8 cellular contexts compared by ENCODE assay signal in genomic region chr2:224586127-224586702, GRCh38. TPM values are rescaled to one million over a fixed set of nuclear protein-coding genes. Genes with fewer than 3 reads are reported as not detected.
DNase-seq lines count a peak whose midpoint lies in the region; ATAC-seq, FAIRE-seq and TF ChIP-seq lines count a peak whose summit lies in the region.

No MANE protein-coding gene starts in this region.

- H3K9me3 ChIP-seq in BLaER1, result peaks cover 8% of the 10 kb centered on the region; the same call in 1 of the 2 replicates
- no peaks in the 10 kb centered on the region for H3K9me3 ChIP-seq in KOPT-K1 (ENCODE audit: insufficient read depth, low read length, poor library complexity, severe bottlenecking)
- H3K9me3 ChIP-seq in GM12878 (replicated peaks; ENCODE audit: control insufficient read depth, insufficient read depth, low read length), result peaks cover 3% of the 10 kb centered on the region; the same call in 2 of the 3 replicates

- H3K4me1 ChIP-seq in BLaER1 (peaks cover 31% of the 10 kb centered on the region), GM12878 (ENCODE audit: control insufficient read depth, insufficient read depth, low read length) (no peaks in the 10 kb centered on the region)

- intact Hi-C loops in GM12878 (cut with micrococcal nuclease; ENCODE audit: unreplicated experiment), result loop anchor here (5.0 kb wide), 1 partner anchor 61 kb away; no protein-coding TSS in a partner anchor

- DNase-seq in GM12878 (ENCODE audit: low read depth, low spot score) (no peak), mesothelial cell of epicardium (ENCODE audit: low spot score in 2 of 2, unreplicated experiment in 2 of 2) (no peak), NCI-H1092 (lab: John Stamatoyannopoulos, UW) (no peak), SW480 (ENCODE audit: low spot score) (no peak)

- H4K20me1 ChIP-seq in BLaER1 (peaks cover 36% of the 10 kb centered on the region), GM12878 (ENCODE audit: control insufficient read depth, insufficient read depth) (no peaks in the 10 kb centered on the region)

- no peaks in the 10 kb centered on the region for H3K27me3 Mint-ChIP-seq in mesothelial cell of epicardium (ENCODE audit: low read depth)

- no peak for TF ChIP-seq RAD21 in GM12878 (IDR thresholded peaks at IDR 0.05; ENCODE audit: insufficient read depth, low read depth, low read length)

- in situ Hi-C loops in GM12878 (cut with MboI), result loop anchor here (10.0 kb wide), 1 partner anchor 631 kb away; the partner anchor contains the start of gene MRPL44

- BruUV-seq in GM12878 (replicated peaks; lab: Mats Ljungman, UMichigan), result TSS peak; percentile 93

- no peaks in the 10 kb centered on the region for H3K36me3 Mint-ChIP-seq in mesothelial cell of epicardium

- no peaks in the 10 kb centered on the region for H3K9me3 Mint-ChIP-seq in mesothelial cell of epicardium

- 2% methylated on average over 7 of the region's 7 CpGs for WGBS in GM12878 (ENCODE audit: insufficient coverage, insufficient replicate concordance, low lambda C conversion rate, missing lambda C conversion rate)

- CTCF ChIA-PET in GM12878 (lab: Yijun Ruan, JAX), result interaction anchor here (0.6 to 2.1 kb wide), 12 partner anchors 9 to 307 kb away, joined by 3 to 16 read pairs (median 4); no protein-coding TSS in a partner anchor

- H2AFZ ChIP-seq in GM12878 (ENCODE audit: control insufficient read depth, low read depth, low read length), result peak overlapping the region; percentile 98

- ATAC-seq in GM12878, result peak; percentile 9; the same call in 2 of the 3 replicates
- no peak for ATAC-seq in GM19467 (IDR thresholded peaks at IDR 0.05; ENCODE audit: unreplicated experiment)
- ATAC-seq in GM18498 (IDR thresholded peaks at IDR 0.05; ENCODE audit: unreplicated experiment), result no peak

- TF ChIP-seq CTCF in GM12878 (IDR thresholded peaks at IDR 0.05 in 2 of 3, conservative IDR thresholded peaks at IDR 0.05 in 1 of 3; ENCODE audit: control insufficient read depth in 2 of 3, extremely low read depth in 1 of 3, insufficient read depth in 1 of 3, low read depth in 3 of 3, low read length in 3 of 3), result no peak
- no peak for TF ChIP-seq CTCF in mesothelial cell of epicardium (IDR thresholded peaks at IDR 0.05; ENCODE audit: unreplicated experiment)

- SMC1A ChIA-PET in GM12878 (lab: Charles Lee; ENCODE audit: uncharacterized antibody, unreplicated experiment), result interaction anchor here (0.8 to 17.7 kb wide), 24 partner anchors 8 to 616 kb away, joined by 3 to 219 read pairs (median 4); no protein-coding TSS in a partner anchor

- H3K27ac Mint-ChIP-seq in mesothelial cell of epicardium, result peak overlapping the region; percentile 83

- no peak for TF ChIP-seq POLR2A in GM12878 (IDR thresholded peaks at IDR 0.05; ENCODE audit: low read depth, low read length)

- H3K9ac ChIP-seq in BLaER1 (peak overlapping the region; percentile 84), GM12878 (ENCODE audit: control insufficient read depth, insufficient read depth, low read length) (peak overlapping the region; percentile 64)

- H3K27ac ChIP-seq in BLaER1 (peak overlapping the region; percentile 75), KOPT-K1 (ENCODE audit: low read depth, low read length, poor library complexity, severe bottlenecking) (peak overlapping the region; percentile 82), GM12878 (ENCODE audit: control insufficient read depth, insufficient read depth) (peak overlapping the region; percentile 79)

- POLR2A ChIA-PET in GM12878 (lab: Charles Lee), result interaction anchor here (0.5 to 1.8 kb wide), 14 partner anchors 10 to 289 kb away, joined by 3 to 20 read pairs (median 4); no protein-coding TSS in a partner anchor

- H3K4me2 ChIP-seq in BLaER1 (peak overlapping the region; percentile 91), GM12878 (ENCODE audit: control insufficient read depth, insufficient read depth) (peak overlapping the region; percentile 95)

- no peaks in the 10 kb centered on the region for H3K27me3 ChIP-seq in BLaER1
- no peaks in the 10 kb centered on the region for H3K27me3 ChIP-seq in GM12878 (replicated peaks in 1 of 2; ENCODE audit: control insufficient read depth in 2 of 2, insufficient read depth in 2 of 2, low read length in 1 of 2)

- peaks cover 38% of the 10 kb centered on the region for H3K79me2 ChIP-seq in GM12878 (ENCODE audit: control insufficient read depth, insufficient read depth, low read length)

- peaks cover 28% of the 10 kb centered on the region for H3K4me1 Mint-ChIP-seq in mesothelial cell of epicardium

- H3K4me3 ChIP-seq in BLaER1, result peak overlapping the region; percentile 73
- H3K4me3 ChIP-seq in GM12878, result peak overlapping the region; percentile 43

- H3K4me3 Mint-ChIP-seq in mesothelial cell of epicardium, result peak overlapping the region; percentile 87

- no peak for TF ChIP-seq EP300 in GM12878 (IDR thresholded peaks at IDR 0.05; ENCODE audit: borderline replicate concordance in 1 of 2, control insufficient read depth in 1 of 2, low read depth in 2 of 2, low read length in 2 of 2)

- peak; percentile 27 for FAIRE-seq in GM12878 (lab: Jason Lieb, UNC)

- H3K36me3 ChIP-seq in BLaER1 (peaks cover 17% of the 10 kb centered on the region), KOPT-K1 (ENCODE audit: insufficient read depth, low read length) (peaks cover 4% of the 10 kb centered on the region; the same call in 1 of the 2 replicates), GM12878 (ENCODE audit: control insufficient read depth in 2 of 2, insufficient read depth in 2 of 2, low read length in 1 of 2) (peaks cover 0 to 4% of the 10 kb centered on the region in 2 experiments; a peak in 1 of 4 replicates)

- RAD21 ChIA-PET in GM12878 (lab: Charles Lee; ENCODE audit: unreplicated experiment), result interaction anchor here (0.8 to 7.6 kb wide), 18 partner anchors 9 to 453 kb away, joined by 3 to 91 read pairs (median 4); no protein-coding TSS in a partner anchor

TF ChIP-seq in GM12878, 131 proteins besides CTCF, POLR2A, EP300 and RAD21 (continues in another document):
- no peak for TF ChIP-seq STAT1 (conservative IDR thresholded peaks at IDR 0.05)
- no peak for TF ChIP-seq MYC (IDR thresholded peaks at IDR 0.05; ENCODE audit: insufficient read depth, insufficient read length, insufficient replicate concordance, low read length, severe bottlenecking)
- TF ChIP-seq POLR2AphosphoS2 (IDR thresholded peaks at IDR 0.05; ENCODE audit: low read depth, low read length), result no peak
- TF ChIP-seq, protein P1, sequence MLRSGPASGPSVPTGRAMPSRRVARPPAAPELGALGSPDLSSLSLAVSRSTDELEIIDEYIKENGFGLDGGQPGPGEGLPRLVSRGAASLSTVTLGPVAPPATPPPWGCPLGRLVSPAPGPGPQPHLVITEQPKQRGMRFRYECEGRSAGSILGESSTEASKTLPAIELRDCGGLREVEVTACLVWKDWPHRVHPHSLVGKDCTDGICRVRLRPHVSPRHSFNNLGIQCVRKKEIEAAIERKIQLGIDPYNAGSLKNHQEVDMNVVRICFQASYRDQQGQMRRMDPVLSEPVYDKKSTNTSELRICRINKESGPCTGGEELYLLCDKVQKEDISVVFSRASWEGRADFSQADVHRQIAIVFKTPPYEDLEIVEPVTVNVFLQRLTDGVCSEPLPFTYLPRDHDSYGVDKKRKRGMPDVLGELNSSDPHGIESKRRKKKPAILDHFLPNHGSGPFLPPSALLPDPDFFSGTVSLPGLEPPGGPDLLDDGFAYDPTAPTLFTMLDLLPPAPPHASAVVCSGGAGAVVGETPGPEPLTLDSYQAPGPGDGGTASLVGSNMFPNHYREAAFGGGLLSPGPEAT (IDR thresholded peaks at IDR 0.05; ENCODE audit: low read depth), result no peak
- no peak for TF ChIP-seq POU2F2 (IDR thresholded peaks at IDR 0.05; ENCODE audit: borderline replicate concordance, low read depth, low read length)
- TF ChIP-seq CBX3 (IDR thresholded peaks at IDR 0.05; ENCODE audit: borderline replicate concordance, low read depth), result no peak
- no peak for TF ChIP-seq CEBPB (IDR thresholded peaks at IDR 0.05; ENCODE audit: borderline replicate concordance in 1 of 2, low read depth in 2 of 2, low read length in 2 of 2)
- TF ChIP-seq MYB (IDR thresholded peaks at IDR 0.05; ENCODE audit: borderline replicate concordance, low read depth, low read length), result no peak
- no peak for TF ChIP-seq ZNF207 (IDR thresholded peaks at IDR 0.05; ENCODE audit: borderline replicate concordance)
- TF ChIP-seq ZNF24 (IDR thresholded peaks at IDR 0.05), result no peak
- TF ChIP-seq ZSCAN29 (IDR thresholded peaks at IDR 0.05), result no peak
- no peak for TF ChIP-seq FOXK2 (IDR thresholded peaks at IDR 0.05)
- no peak for TF ChIP-seq EED (IDR thresholded peaks at IDR 0.05; ENCODE audit: low read depth)
- no peak for TF ChIP-seq MLLT1 (IDR thresholded peaks at IDR 0.05)

RNA-seq across cellular contexts. Expression of gene CUL3, which starts 1.1 kb away (rescaled TPM):
- 137 and 145 TPM in 2 replicates for total RNA-seq in GM12878 (2013; cell fraction: nucleolus; rRNA removed)
- total RNA-seq in GM12878 (2014; rRNA removed) (49.0 and 59.5 TPM in 2 replicates), GM12878 (2014; rRNA removed; fragmentation: Illumina TruSeq; extraction: Trizol) (89.7 and 89.9 TPM in 2 replicates), GM12878 (2021) (80.4 and 80.9 TPM in 2 replicates), mesothelial cell of epicardium (91.0 to 97.5 TPM (median 94.8 TPM) in 3 replicates)
- 52.8 TPM for polyA plus RNA-seq in GM12878 (2011; ENCODE audit: low read depth)
- polyA plus RNA-seq in GM12878 (2011; rRNA removed) (57.8 and 92.2 TPM in 2 replicates), GM12878 (2014; fragmentation: Illumina TruSeq; extraction: Trizol) (95.4 and 122 TPM in 2 replicates), GM12878 (2014; fragmentation: Nextera tagmentation; extraction: Ambion mirVana) (10 to 100 TPM; 49.0 to 71.9 TPM), GM12878 (2014; rRNA removed) (40.8 and 46.6 TPM in 2 replicates), GM12878 (2016; fragmentation: Nextera tagmentation; extraction: Ambion mirVana) (10 to 100 TPM; 22.0 to 22.2 TPM)
- 22.4 and 23.9 TPM in 2 replicates for polyA plus RNA-seq in GM12878 (2011; cell fraction: cytosol; rRNA removed)
- polyA plus RNA-seq in GM12878 (2011; cell fraction: nucleus; rRNA removed), result 25.5 and 34.5 TPM in 2 replicates
- 70.0 and 76.0 TPM in 2 replicates for polyA plus RNA-seq in GM12878 (2012)
- polyA minus RNA-seq in GM12878 (2011; rRNA and poly(A)+ RNA removed), result 49.5 and 88.4 TPM in 2 replicates
- polyA minus RNA-seq in GM12878 (2011; cell fraction: cytosol; rRNA and poly(A)+ RNA removed), result 26.6 and 29.9 TPM in 2 replicates
- polyA minus RNA-seq in GM12878 (2011; cell fraction: nucleus; rRNA and poly(A)+ RNA removed), result 42.2 and 69.2 TPM in 2 replicates
